ENCODE assay signal across 8 cellular contexts in genomic region chr3:25664066-25664809, GRCh38. TPM values are rescaled to one million over a fixed set of nuclear protein-coding genes. Genes with fewer than 3 reads are reported as not detected.
DNase-seq lines count a peak whose midpoint lies in the region; ATAC-seq, FAIRE-seq and TF ChIP-seq lines count a peak whose summit lies in the region.

No MANE protein-coding gene starts in this region.

- ATAC-seq in GM19324 (IDR thresholded peaks at IDR 0.05; ENCODE audit: low FRiP score, unreplicated experiment) (peak; percentile 43), HG03439 (IDR thresholded peaks at IDR 0.05; ENCODE audit: unreplicated experiment) (peak; percentile 40)

- H3K27me3 Mint-ChIP-seq in MCF 10A (ENCODE audit: insufficient read depth, unreplicated experiment): no peaks in the 10 kb centered on the region
- H3K27me3 Mint-ChIP-seq in immature natural killer cell (ENCODE audit: low read depth in 3 of 3): peaks cover 15 to 20% (median 16%) of the 10 kb centered on the region in 3 donors

- H3K27me3 ChIP-seq in BLaER1: no peaks in the 10 kb centered on the region

- H3K27ac ChIP-seq in BLaER1 (peak overlapping the region; percentile 100), VCaP (peak overlapping the region; percentile 99)

- BruUV-seq in MCF 10A (replicated peaks; lab: Mats Ljungman, UMichigan): TSS peak; percentile 29

- peak overlapping the region; percentile 96 for H3K27ac Mint-ChIP-seq in MCF 10A (ENCODE audit: low read depth, unreplicated experiment)
- H3K27ac Mint-ChIP-seq in immature natural killer cell: peak overlapping the region; percentile 97 to 100 (median 99)

- H3K9ac ChIP-seq in BLaER1: peak overlapping the region; percentile 100

- H3K4me1 ChIP-seq in BLaER1: peaks cover 34% of the 10 kb centered on the region

- peaks cover 21% of the 10 kb centered on the region for H3K4me1 Mint-ChIP-seq in MCF 10A (ENCODE audit: insufficient read depth, unreplicated experiment)
- H3K4me1 Mint-ChIP-seq in immature natural killer cell: peaks cover 55 to 68% of the 10 kb centered on the region in 2 donors

- H4K20me1 ChIP-seq in BLaER1: peaks cover 7% of the 10 kb centered on the region; the same call in 1 of the 2 replicates

- no peaks in the 10 kb centered on the region for H3K9me3 ChIP-seq in BLaER1

- H3K36me3 Mint-ChIP-seq in MCF 10A (ENCODE audit: insufficient read depth, unreplicated experiment): no peaks in the 10 kb centered on the region
- peaks cover 0 to 3% (median 0%) of the 10 kb centered on the region in 3 donors for H3K36me3 Mint-ChIP-seq in immature natural killer cell

- H3K9me3 Mint-ChIP-seq in MCF 10A (ENCODE audit: unreplicated experiment) (no peaks in the 10 kb centered on the region), immature natural killer cell (no peaks in the 10 kb centered on the region)

- H3K4me2 ChIP-seq in BLaER1: peak overlapping the region; percentile 9; the same call in 1 of the 2 replicates

- CTCF ChIA-PET in MCF 10A (lab: Yijun Ruan, JAX): no interaction called here

- POLR2A ChIA-PET in MCF 10A (lab: Yijun Ruan, JAX): interaction anchor here (0.6 to 5.2 kb wide), 5 partner anchors 9 to 454 kb away, joined by 3 to 41 read pairs (median 4); partner anchors contain the start of gene NGLY1

- TF ChIP-seq CTCF in VCaP (conservative IDR thresholded peaks at IDR 0.05) (0 out of 2 replicates have a peak, but pooled peaks have one; percentile 10), MCF 10A (IDR thresholded peaks at IDR 0.05; ENCODE audit: unreplicated experiment) (no peak), D721Med (IDR thresholded peaks at IDR 0.05; ENCODE audit: insufficient read depth, missing control alignments) (no peak)

- FAIRE-seq in D721Med (lab: Jason Lieb, UNC): no peak

- H3K36me3 ChIP-seq in BLaER1: peaks cover 34% of the 10 kb centered on the region

- peak; percentile 59 for DNase-seq in MCF 10A (ENCODE audit: unreplicated experiment)
- peak; percentile 62 for DNase-seq in immature natural killer cell
- peak; percentile 43 to 60 for DNase-seq in stimulated activated CD4-positive, alpha-beta T cell treated with anti-CD3 and anti-CD28 coated beads, Interleukin-12 subunit alpha, Interleukin-12 subunit beta, amount 100 ng/mL, for 24 hours (ENCODE audit: low read depth in 2 of 2)
- DNase-seq in D721Med (ENCODE audit: insufficient read length, low spot score): no peak

- intact Hi-C loops in MCF 10A (cut with micrococcal nuclease): loop anchor here (2.0 to 5.0 kb wide), 4 partner anchors 119 to 298 kb away; partner anchors contain the start of gene NGLY1

- H3K4me3 ChIP-seq in BLaER1: peak overlapping the region; percentile 86

- H3K4me3 Mint-ChIP-seq in MCF 10A (ENCODE audit: unreplicated experiment) (peak overlapping the region; percentile 99), immature natural killer cell (peak overlapping the region; percentile 92 to 100 (median 98))

RNA-seq across cellular contexts. Expression of gene TOP2B, which starts 0.5 kb away (rescaled TPM):
- total RNA-seq in MCF 10A (2022): 77.8 and 88.7 TPM in 2 replicates
- polyA plus RNA-seq in immature natural killer cell: 10 to 100 TPM; 31.8 to 84.5 (median 45.7) TPM
